Comparison of ENCODE assay signal across 16 cellular contexts in genomic region chr3:55728461-55729100, GRCh38.
"Had no signal": no experiment of that assay in that cellular context is flagged by ENCODE, and none has a peak within 500 bp of the region (broad histone marks: within the 10 kb centered on the region; RNA-seq: fewer than 3 reads in every experiment).

No MANE protein-coding gene starts in this region.

- H3K9me3 ChIP-seq: esophagus squamous epithelium, right lobe of liver, stomach had no signal

- DNase-seq: activated CD4-positive, alpha-beta T cell treated with anti-CD3 and anti-CD28 coated beads, Interleukin-2, amount 10 ng/mL, durations not matched to agents 7 days and 5 days; activated CD8-positive, alpha-beta T cell treated with anti-CD3 and anti-CD28 coated beads, Interleukin-2, amount 10 ng/mL, durations not matched to agents 7 days and 5 days; activated naive CD4-positive, alpha-beta T cell treated with anti-CD3 and anti-CD28 coated beads for 36 hours; activated T-cell treated with anti-CD3 and anti-CD28 coated beads, Interleukin-2, amount 50 U/mL, for 24 hours; brain microvascular endothelial cell; cortex of kidney; effector CD4-positive, alpha-beta T cell; esophagus squamous epithelium; immature natural killer cell; kidney glomerular epithelial cell; natural killer cell; right lobe of liver; stimulated activated CD4-positive, alpha-beta T cell treated with anti-CD3 and anti-CD28 coated beads, Interleukin-4, amount 100 ng/mL, for 1 hour; stomach had no signal

- H3K27ac ChIP-seq: brain microvascular endothelial cell, esophagus squamous epithelium, parathyroid adenoma, right lobe of liver, stomach had no signal

- H3K36me3 ChIP-seq: brain microvascular endothelial cell, esophagus squamous epithelium, right lobe of liver, stomach had no signal

- H3K4me1 ChIP-seq: esophagus squamous epithelium, parathyroid adenoma, right lobe of liver, stomach had no signal

- H3K27me3 ChIP-seq: brain microvascular endothelial cell, esophagus squamous epithelium, right lobe of liver, stomach had no signal

- H3K4me3 ChIP-seq: esophagus squamous epithelium, right lobe of liver, smooth muscle cell, stomach had no signal
